Comparison of ENCODE assay signal across 28 cellular contexts in the genomic region with DNA sequence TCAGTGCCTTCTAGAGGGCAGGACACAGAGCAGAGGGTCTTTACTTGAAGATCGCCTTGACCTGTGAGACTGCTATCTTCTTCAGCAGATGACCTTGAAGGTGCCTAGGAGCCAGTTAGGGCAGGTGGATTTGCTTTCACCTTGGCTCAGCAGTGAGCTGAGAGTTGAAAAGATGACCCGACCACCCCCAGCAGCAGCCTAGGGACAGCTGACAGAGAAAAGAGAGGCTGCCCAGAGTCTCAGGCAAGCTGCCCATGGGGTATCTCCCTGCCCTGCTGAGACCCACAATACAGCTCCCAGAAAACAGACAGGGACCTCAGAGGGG. TPM values are rescaled to one million over a fixed set of nuclear protein-coding genes. Genes with fewer than 3 reads are reported as not detected.
"Had no signal": no experiment of that assay in that cellular context is flagged by ENCODE, and none has a peak within 500 bp of the region (broad histone marks: within the 10 kb centered on the region; RNA-seq: fewer than 3 reads in every experiment).

No MANE protein-coding gene starts in this region.

- H3K4me3 ChIP-seq: cardiac muscle cell, SJSA1 had no signal

- H3K27ac ChIP-seq: cardiac muscle cell, KMS-11, RWPE1, SJSA1 had no signal

- H3K36me3 ChIP-seq: cardiac muscle cell, SJSA1 had no signal

- H3K27ac Mint-ChIP-seq: activated CD4-positive, alpha-beta T cell treated with anti-CD3 and anti-CD28 coated beads, Interleukin-2, amount 10 ng/mL, durations not matched to agents 24 days and 14 days; activated naive CD4-positive, alpha-beta T cell treated with anti-CD3 and anti-CD28 coated beads for 36 hours; activated naive CD8-positive, alpha-beta T cell; activated T-cell treated with anti-CD3 and anti-CD28 coated beads, Interleukin-2, amount 50 U/mL, for 24 hours; activated T-helper 1 cell treated with anti-CD3 and anti-CD28 coated beads, Interleukin-12 subunit alpha, Interleukin-12 subunit beta, Interleukin-2, Interleukin-4 antibody, amounts not matched to agents 30 ng/mL and 10 ng/mL and 1 ng/mL, durations not matched to agents 14 hours and 24 hours and 36 hours; brain; T-helper 1 cell treated with Interleukin-12 subunit alpha and Interleukin-12 subunit beta and Interleukin-4 antibody, amounts not matched to agents 30 μg/mL and 1 μg/mL, for 36 hours had no signal

- H3K27me3 ChIP-seq: SJSA1 had no signal

- DNase-seq: activated CD4-positive, alpha-beta T cell treated with anti-CD3 and anti-CD28 coated beads for 1 hour; activated CD4-positive, alpha-beta T cell treated with anti-CD3 and anti-CD28 coated beads, Interleukin-2, amount 10 ng/mL, durations not matched to agents 24 days and 14 days; activated CD4-positive, alpha-beta T cell treated with anti-CD3 and anti-CD28 coated beads, Interleukin-2, amount 50 U/mL, for 48 hours; activated gamma-delta T cell; activated naive CD4-positive, alpha-beta T cell treated with anti-CD3 and anti-CD28 coated beads for 36 hours; activated T-cell treated with anti-CD3 and anti-CD28 coated beads, Interleukin-2, amount 50 U/mL, for 24 hours; amygdala; MM.1S; NCI-H1105; NCI-H1436; NCI-H1694 treated with DMSO at 0.1 percent for 48 hours; NCI-H2029 treated with DMSO at 0.1 percent for 48 hours; NCI-H510A treated with DMSO at 0.1 percent for 48 hours; NCI-H69; NK-92 treated with Interleukin-12 subunit alpha and Interleukin-12 subunit beta, amount 100 ng/mL, for 24 hours; OCI-M1; Right ventricle myocardium superior had no signal

- H3K36me3 Mint-ChIP-seq: brain had no signal

- H3K9ac ChIP-seq: KMS-11 had no signal

- H3K4me3 Mint-ChIP-seq: activated CD4-positive, alpha-beta T cell treated with anti-CD3 and anti-CD28 coated beads, Interleukin-2, amount 10 ng/mL, durations not matched to agents 24 days and 14 days; activated naive CD4-positive, alpha-beta T cell treated with anti-CD3 and anti-CD28 coated beads for 36 hours; activated naive CD8-positive, alpha-beta T cell; activated T-cell treated with anti-CD3 and anti-CD28 coated beads, Interleukin-2, amount 50 U/mL, for 24 hours; activated T-helper 1 cell treated with anti-CD3 and anti-CD28 coated beads, Interleukin-12 subunit alpha, Interleukin-12 subunit beta, Interleukin-2, Interleukin-4 antibody, amounts not matched to agents 30 ng/mL and 10 ng/mL and 1 ng/mL, durations not matched to agents 14 hours and 24 hours and 36 hours; brain; T-helper 1 cell treated with Interleukin-12 subunit alpha and Interleukin-12 subunit beta and Interleukin-4 antibody, amounts not matched to agents 30 μg/mL and 1 μg/mL, for 36 hours had no signal

- H3K9me3 ChIP-seq: SJSA1 had no signal

- H3K4me1 Mint-ChIP-seq: activated CD4-positive, alpha-beta T cell treated with anti-CD3 and anti-CD28 coated beads, Interleukin-2, amount 10 ng/mL, durations not matched to agents 24 days and 14 days; brain had no signal

- H3K4me2 ChIP-seq: KMS-11 had no signal

- ATAC-seq: Panc1, SK-N-SH treated with all-trans-retinoic acid at 6 μM for 48 hours had no signal

- H3K9me3 Mint-ChIP-seq: activated CD4-positive, alpha-beta T cell treated with anti-CD3 and anti-CD28 coated beads, Interleukin-2, amount 10 ng/mL, durations not matched to agents 24 days and 14 days; activated naive CD4-positive, alpha-beta T cell treated with anti-CD3 and anti-CD28 coated beads for 36 hours; activated T-cell treated with anti-CD3 and anti-CD28 coated beads, Interleukin-2, amount 50 U/mL, for 24 hours; activated T-helper 1 cell treated with anti-CD3 and anti-CD28 coated beads, Interleukin-12 subunit alpha, Interleukin-12 subunit beta, Interleukin-2, Interleukin-4 antibody, amounts not matched to agents 30 ng/mL and 10 ng/mL and 1 ng/mL, durations not matched to agents 14 hours and 24 hours and 36 hours had no signal

RNA-seq across cellular contexts. Expression of gene LTF, which starts 0.5 kb away (rescaled TPM):
- total RNA-seq: activated CD4-positive, alpha-beta T cell treated with anti-CD3 and anti-CD28 coated beads, Interleukin-2, amount 10 ng/mL, durations not matched to agents 24 days and 14 days; activated naive CD4-positive, alpha-beta T cell treated with anti-CD3 and anti-CD28 coated beads for 36 hours; activated T-helper 1 cell treated with anti-CD3 and anti-CD28 coated beads, Interleukin-12 subunit alpha, Interleukin-12 subunit beta, Interleukin-2, Interleukin-4 antibody, amounts not matched to agents 30 ng/mL and 10 ng/mL and 1 ng/mL, durations not matched to agents 14 hours and 24 hours and 36 hours; astrocyte; cardiac muscle cell had no signal
- polyA plus RNA-seq: cardiac muscle cell had no signal

RNA-seq across cellular contexts. Expression of gene RTP3, which starts 32.6 kb away (rescaled TPM):
- total RNA-seq: activated CD4-positive, alpha-beta T cell treated with anti-CD3 and anti-CD28 coated beads, Interleukin-2, amount 10 ng/mL, durations not matched to agents 24 days and 14 days; activated naive CD4-positive, alpha-beta T cell treated with anti-CD3 and anti-CD28 coated beads for 36 hours; activated T-helper 1 cell treated with anti-CD3 and anti-CD28 coated beads, Interleukin-12 subunit alpha, Interleukin-12 subunit beta, Interleukin-2, Interleukin-4 antibody, amounts not matched to agents 30 ng/mL and 10 ng/mL and 1 ng/mL, durations not matched to agents 14 hours and 24 hours and 36 hours; astrocyte; cardiac muscle cell; Right ventricle myocardium superior; SJSA1 had no signal
- polyA plus RNA-seq: cardiac muscle cell had no signal

RNA-seq across cellular contexts. Expression of gene CCRL2, which starts 58.1 kb away (rescaled TPM):
- total RNA-seq: astrocyte had no signal
